ENCODE assay signal across 8 cellular contexts in genomic region chr2:24382363-24383021, GRCh38. TPM values are rescaled to one million over a fixed set of nuclear protein-coding genes. Genes with fewer than 3 reads are reported as not detected.
A peak's percentile ranks its signal among the peaks of the same experiment; 100 is the strongest.
DNase-seq lines count a peak whose midpoint lies in the region; ATAC-seq and TF ChIP-seq lines count a peak whose summit lies in the region.

No MANE protein-coding gene starts in this region.

- no peak overlapping the region for H3K14ac ChIP-seq in H9 (ENCODE audit: insufficient read depth, low read length)

- no peak overlapping the region for H2BK20ac ChIP-seq in H9 (ENCODE audit: low read depth, low read length, poor library complexity, severe bottlenecking)

- H3K4ac ChIP-seq in H9 (ENCODE audit: low read depth, low read length) = no peak overlapping the region

- intact Hi-C loops in posterior vena cava (cut with DNase I) = loop anchor here in 1 of 2 donors (10.0 kb wide), 1 partner anchor 148 kb away; no protein-coding TSS in a partner anchor

- WGBS in H9 (ENCODE audit: extremely low coverage, insufficient read length, low lambda C conversion rate) = no CpG with 5 or more reads among the region's 10 CpGs

- no peak overlapping the region for H3K4me3 Mint-ChIP-seq in H9
- no peak overlapping the region for H3K4me3 Mint-ChIP-seq in central memory CD8-positive, alpha-beta T cell

- H3K9me3 Mint-ChIP-seq in H9 = no peaks in the 10 kb centered on the region
- no peaks in the 10 kb centered on the region for H3K9me3 Mint-ChIP-seq in central memory CD8-positive, alpha-beta T cell

- H3K23ac ChIP-seq in H9 (ENCODE audit: insufficient read length, low read depth, low read length) = no peak overlapping the region

- H3K23me2 ChIP-seq in H9 (ENCODE audit: insufficient read length, low read depth, low read length, poor library complexity, severe bottlenecking) = no peaks in the 10 kb centered on the region

- H3K27me3 ChIP-seq in H9 (ENCODE audit: insufficient read depth, low read length) = no peaks in the 10 kb centered on the region

- H2BK5ac ChIP-seq in H9 (ENCODE audit: insufficient read length, low read length) = no peak overlapping the region

- no peak overlapping the region for H2AK5ac ChIP-seq in H9 (ENCODE audit: insufficient read length, low read length)

- TF ChIP-seq CTCF in H9 (conservative IDR thresholded peaks at IDR 0.05) = peak; percentile 84

- H3K56ac ChIP-seq in H9 (ENCODE audit: insufficient read length, low read depth, low read length) = no peak overlapping the region

- H3K79me1 ChIP-seq in H9 (ENCODE audit: insufficient read depth, low read depth, low read length, poor library complexity, severe bottlenecking) = no peaks in the 10 kb centered on the region

- H3K27ac Mint-ChIP-seq in H9 = no peak overlapping the region
- H3K27ac Mint-ChIP-seq in central memory CD8-positive, alpha-beta T cell (ENCODE audit: low read depth) = no peak overlapping the region

- no peak overlapping the region for H4K5ac ChIP-seq in H9 (ENCODE audit: insufficient read length, low read depth, low read length)

- no peak overlapping the region for H2BK12ac ChIP-seq in H9 (ENCODE audit: insufficient read length, low read depth, low read length)

- no peak overlapping the region for H3K9ac ChIP-seq in H9 (ENCODE audit: extremely low read depth, insufficient read length, low read length)

- no peak overlapping the region for H2BK15ac ChIP-seq in H9 (ENCODE audit: low read depth, low read length)

- no peak overlapping the region for H3K18ac ChIP-seq in H9 (ENCODE audit: insufficient read length, low read depth, low read length)

- no peaks in the 10 kb centered on the region for H4K20me1 ChIP-seq in H9 (ENCODE audit: control insufficient read depth, insufficient read depth, insufficient read length)

- H3K4me1 Mint-ChIP-seq in H9 = peaks cover 3 to 5% of the 10 kb centered on the region in 2 experiments; a peak in 3 of 4 replicates
- H3K4me1 Mint-ChIP-seq in central memory CD8-positive, alpha-beta T cell = no peaks in the 10 kb centered on the region

- H3K27ac ChIP-seq in H9 (ENCODE audit: insufficient read length, low read depth, low read length) = no peak overlapping the region

- peak; percentile 61 for DNase-seq in COLO829 (ENCODE audit: low spot score)
- peak; percentile 68 for DNase-seq in H9
- DNase-seq in NCI-H2196 treated with DMSO at 0.1 percent for 48 hours (lab: John Stamatoyannopoulos, UW; ENCODE audit: unreplicated experiment) = peak; percentile 27
- peak; percentile 9 to 20 (median 16) for DNase-seq in activated CD4-positive, CD25-positive, alpha-beta regulatory T cell (lab: John Stamatoyannopoulos, UW)
- DNase-seq in central memory CD8-positive, alpha-beta T cell (ENCODE audit: low spot score in 2 of 2) = peak; percentile 33 to 47
- DNase-seq in left lobe of liver (ENCODE audit: low spot score) = peak; percentile 52
- peak; percentile 60 for DNase-seq in stimulated activated CD4-positive, alpha-beta T cell treated with anti-CD3 and anti-CD28 coated beads, Interleukin-4, amount 100 ng/mL, for 24 hours
- DNase-seq in posterior vena cava (ENCODE audit: low spot score) = no peak

- H4K8ac ChIP-seq in H9 (replicated peaks; ENCODE audit: insufficient read length, low read depth, low read length) = no peak overlapping the region

- H3K4me2 ChIP-seq in H9 (ENCODE audit: insufficient read depth, insufficient read length, low read length) = no peak overlapping the region

- no peak overlapping the region for H3T11ph ChIP-seq in H9 (ENCODE audit: low read length)

- no peaks in the 10 kb centered on the region for H3K36me3 Mint-ChIP-seq in H9 (ENCODE audit: insufficient read depth in 1 of 3, low read depth in 3 of 3)
- peaks cover 1% of the 10 kb centered on the region for H3K36me3 Mint-ChIP-seq in central memory CD8-positive, alpha-beta T cell (ENCODE audit: insufficient read depth)

- H2BK120ac ChIP-seq in H9 (ENCODE audit: low read depth, low read length, poor library complexity, severe bottlenecking) = no peak overlapping the region

- peak; percentile 75 for ATAC-seq in central memory CD8-positive, alpha-beta T cell (replicated peaks; ENCODE audit: extremely low read depth, poor library complexity, severe bottlenecking)
- peak; percentile 97 for ATAC-seq in left lobe of liver

- no peaks in the 10 kb centered on the region for H3K4me1 ChIP-seq in H9 (ENCODE audit: insufficient read depth, low read length)

- H4K91ac ChIP-seq in H9 (ENCODE audit: insufficient read length, low read depth, low read length) = no peak overlapping the region

- no peaks in the 10 kb centered on the region for H3K9me3 ChIP-seq in H9 (ENCODE audit: control insufficient read depth, low read depth, low read length)

- no peak overlapping the region for H2AFZ ChIP-seq in H9 (ENCODE audit: low read length)

- no peaks in the 10 kb centered on the region for H3K79me2 ChIP-seq in H9 (ENCODE audit: insufficient read depth, low read length)

- H3K27me3 Mint-ChIP-seq in H9 (ENCODE audit: low read depth) = no peaks in the 10 kb centered on the region
- no peaks in the 10 kb centered on the region for H3K27me3 Mint-ChIP-seq in central memory CD8-positive, alpha-beta T cell

RNA-seq across cellular contexts. Expression of gene ITSN2, which starts 22.2 kb away (rescaled TPM):
- total RNA-seq in H9 (2021) (17.0 and 17.1 TPM in 2 replicates), left lobe of liver (21.7 TPM), posterior vena cava (10 to 100 TPM; 57.7 to 77.0 TPM)
